Comparison of ENCODE assay signal across 8 cellular contexts in genomic region chr1:45018599-45019230, GRCh38. TPM values are rescaled to one million over a fixed set of nuclear protein-coding genes. Genes with fewer than 3 reads are reported as not detected.
DNase-seq lines count a peak whose midpoint lies in the region; ATAC-seq and TF ChIP-seq lines count a peak whose summit lies in the region.

No MANE protein-coding gene starts in this region.

- H3K36me3 Mint-ChIP-seq in activated B cell treated with CpG ODN at 0.5 μM for 24 hours (ENCODE audit: low read depth): peaks cover 13% of the 10 kb centered on the region

- peaks cover 0 to 12% of the 10 kb centered on the region in 2 donors for H3K4me1 ChIP-seq in left lung

- H3K36me3 ChIP-seq in left lung: peaks cover 0 to 22% of the 10 kb centered on the region in 2 donors

- no peak overlapping the region for H3K27ac ChIP-seq in left lung

- H3K4me3 ChIP-seq in left lung: no peak overlapping the region

- no peak for TF ChIP-seq CTCF in activated B cell treated with CpG ODN at 0.5 μM for 24 hours (IDR thresholded peaks at IDR 0.05)
- TF ChIP-seq CTCF in left lung (IDR thresholded peaks at IDR 0.05): peak; percentile 61 to 83

- ATAC-seq in activated B cell treated with CpG ODN at 0.5 μM for 24 hours (ENCODE audit: low read depth) (peak; percentile 81), left lung (peak; percentile 96), HG02870 (IDR thresholded peaks at IDR 0.05; ENCODE audit: unreplicated experiment) (no peak)

- no peaks in the 10 kb centered on the region for H3K9me3 ChIP-seq in left lung

- no peak overlapping the region for H3K4me3 Mint-ChIP-seq in activated B cell treated with CpG ODN at 0.5 μM for 24 hours

- peak; percentile 80 for DNase-seq in DMS153 (lab: John Stamatoyannopoulos, UW)
- peak; percentile 42 for DNase-seq in HCEC 1CT
- DNase-seq in NCI-H2081 (lab: John Stamatoyannopoulos, UW): peak; percentile 58 to 78
- DNase-seq in activated B cell treated with CpG ODN at 0.5 μM for 24 hours: no peak
- DNase-seq in central memory CD4-positive, alpha-beta T cell: peak; percentile 42
- DNase-seq in left lung: peak in 1 of 2 donors; percentile 58
- peak; percentile 44 to 46 (median 45) for DNase-seq in stimulated activated CD4-positive, alpha-beta T cell treated with anti-CD3 and anti-CD28 coated beads, TNF-alpha, amount 100 ng/mL, for 48 hours (ENCODE audit: low read depth in 3 of 3)

- no peaks in the 10 kb centered on the region for H3K27me3 Mint-ChIP-seq in activated B cell treated with CpG ODN at 0.5 μM for 24 hours

- intact Hi-C loops in activated B cell treated with CpG ODN at 0.5 μM for 24 hours (cut with micrococcal nuclease): loop anchor here (1.0 kb wide), 1 partner anchor 282 kb away; no protein-coding TSS in a partner anchor
- intact Hi-C loops in left lung (cut with DNase I): loop anchor here in 1 of 2 donors (10.0 kb wide), 1 partner anchor 476 kb away; the partner anchor contains the start of gene TESK2

- H3K27me3 ChIP-seq in left lung: no peaks in the 10 kb centered on the region

- CTCF ChIA-PET in activated B cell treated with CpG ODN at 0.5 μM for 24 hours (lab: Charles Lee): interaction anchor here (1.0 to 10.9 kb wide), 5 partner anchors 32 to 474 kb away, joined by 3 to 227 read pairs (median 4); partner anchors contain the start of gene TESK2

- H3K9me3 Mint-ChIP-seq in activated B cell treated with CpG ODN at 0.5 μM for 24 hours: no peaks in the 10 kb centered on the region

- POLR2A ChIA-PET in activated B cell treated with CpG ODN at 0.5 μM for 24 hours (lab: Charles Lee): interaction anchor here (1.0 to 1.6 kb wide), 3 partner anchors 285 to 321 kb away, joined by 3 to 8 read pairs (median 5); partner anchors contain the start of genes MUTYH and TOE1

- no peak overlapping the region for H3K27ac Mint-ChIP-seq in activated B cell treated with CpG ODN at 0.5 μM for 24 hours

- H3K4me1 Mint-ChIP-seq in activated B cell treated with CpG ODN at 0.5 μM for 24 hours: peaks cover 11% of the 10 kb centered on the region

RNA-seq across cellular contexts. Expression of gene UROD, which starts 6.7 kb away (rescaled TPM):
- total RNA-seq in activated B cell treated with CpG ODN at 0.5 μM for 24 hours (60.3 and 64.9 TPM in 2 replicates), left lung (10 to 100 TPM; 65.2 to 74.9 TPM)

RNA-seq across cellular contexts. Expression of gene HECTD3, which starts 7.6 kb away (rescaled TPM):
- total RNA-seq in activated B cell treated with CpG ODN at 0.5 μM for 24 hours (40.3 and 49.9 TPM in 2 replicates), left lung (10 to 100 TPM; 40.9 to 44.6 TPM)

RNA-seq across cellular contexts. Expression of gene EIF2B3, which starts 32.3 kb away (rescaled TPM):
- total RNA-seq in activated B cell treated with CpG ODN at 0.5 μM for 24 hours: 21.2 and 26.6 TPM in 2 replicates
- total RNA-seq in left lung: 10 to 100 TPM; 21.3 to 32.5 TPM
